In the genomic region with DNA sequence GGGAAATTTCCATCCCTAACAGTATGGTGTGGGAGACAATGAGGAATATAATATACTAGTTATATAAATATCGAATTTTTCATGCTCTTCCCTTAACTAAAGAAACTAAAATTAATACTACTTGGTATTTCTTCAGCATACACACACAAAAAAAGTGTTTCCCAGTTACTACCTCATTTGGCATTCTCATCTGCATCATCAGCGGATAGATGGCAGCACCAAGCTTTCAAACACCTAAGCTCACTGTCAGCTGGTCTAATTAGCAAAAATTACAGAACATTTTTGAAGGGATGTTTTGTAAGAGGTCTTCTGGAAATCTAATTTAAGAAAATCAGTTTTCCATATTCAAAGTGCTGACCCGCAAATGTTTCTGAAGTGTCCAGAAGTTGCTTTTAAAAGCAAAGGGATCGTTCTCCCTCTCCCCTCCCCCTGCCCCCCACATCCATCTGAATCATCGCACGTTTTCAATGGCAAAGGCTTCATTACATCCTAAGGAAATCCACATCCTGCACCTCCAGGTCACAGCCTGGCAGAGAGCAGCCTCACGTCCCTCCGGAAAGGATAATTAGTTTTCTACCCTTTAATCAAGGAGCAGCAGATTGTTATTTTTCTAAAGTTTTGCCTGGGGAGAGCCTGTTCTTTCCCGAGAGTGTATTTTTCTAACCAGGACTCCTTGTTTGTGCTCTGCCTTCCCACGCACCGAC, we compare ENCODE assay signal across 20 cellular contexts.
A peak's percentile ranks its signal among the peaks of the same experiment; 100 is the strongest.
DNase-seq lines count a peak whose midpoint lies in the region; ATAC-seq and TF ChIP-seq lines count a peak whose summit lies in the region.
"Had no signal": no experiment of that assay in that cellular context is flagged by ENCODE, and none has a peak within 500 bp of the region (broad histone marks: within the 10 kb centered on the region; RNA-seq: fewer than 3 reads in every experiment).

No MANE protein-coding gene starts in this region.

- intact Hi-C loops in dorsolateral prefrontal cortex (cut with DNase I), result loop anchor here in 1 of 2 donors (5.0 kb wide), 1 partner anchor 42 kb away; no protein-coding TSS in a partner anchor
- intact Hi-C loops in ovary (cut with DNase I), result no loop called here

- WGBS in ovary, 3 donors, result 12 to 21% (median 16%) methylated on average over 11 of the region's 11 CpGs

- DNase-seq in A172 (ENCODE audit: low spot score), result peak; percentile 33
- no peak for DNase-seq in dorsolateral prefrontal cortex
- peak; percentile 39 to 70 (median 54) for DNase-seq in ovary
- no peak for DNase-seq in NCI-H446 (lab: John Stamatoyannopoulos, UW)
- DNase-seq: activated CD4-positive, alpha-beta memory T cell treated with anti-CD3 and anti-CD28 coated beads for 36 hours; DMS53; GDM1; KBM-7; midbrain; MM.1S; NCI-H1417; tibial artery had no signal

- H3K27me3 ChIP-seq in HUES48 (ENCODE audit: control insufficient read depth, insufficient read depth, low read length) (no peaks in the 10 kb centered on the region), dorsolateral prefrontal cortex (no peaks in the 10 kb centered on the region), ovary (no peaks in the 10 kb centered on the region)
- H3K27me3 ChIP-seq: cardiac muscle cell, tibial artery had no signal

- H3K9me3 ChIP-seq in HUES48 (ENCODE audit: control insufficient read depth, insufficient read depth, low read length), result no peaks in the 10 kb centered on the region
- no peaks in the 10 kb centered on the region for H3K9me3 ChIP-seq in ovary
- H3K9me3 ChIP-seq: tibial artery had no signal

- TF ChIP-seq CTCF in dorsolateral prefrontal cortex (IDR thresholded peaks at IDR 0.05 in 54 of 56, conservative IDR thresholded peaks at IDR 0.05 in 2 of 56; ENCODE audit: low read depth in 1 of 56, partially characterized antibody in 56 of 56), result peak in 34 of 56 donors; percentile 5 to 44 (median 28)
- TF ChIP-seq CTCF in ovary (IDR thresholded peaks at IDR 0.05), result no peak

- no peak for TF ChIP-seq POLR2A in ovary (IDR thresholded peaks at IDR 0.05)

- H3K4me1 ChIP-seq in HUES48 (ENCODE audit: control insufficient read depth, insufficient read depth, low read length) (peaks cover 5% of the 10 kb centered on the region; the same call in 1 of the 2 replicates), ovary (ENCODE audit: insufficient read depth) (peaks cover 18% of the 10 kb centered on the region)
- H3K4me1 ChIP-seq: tibial artery had no signal

- TF ChIP-seq EP300 in ovary (IDR thresholded peaks at IDR 0.05), result no peak

- H3K9ac ChIP-seq in HUES48 (ENCODE audit: low read depth, low read length), result no peak overlapping the region

- ATAC-seq in HG02852 (IDR thresholded peaks at IDR 0.05; ENCODE audit: unreplicated experiment), result no peak
- ATAC-seq in HG03097 (IDR thresholded peaks at IDR 0.05; ENCODE audit: low FRiP score, unreplicated experiment), result no peak
- ATAC-seq: activated naive CD4-positive, alpha-beta T cell treated with anti-CD3 and anti-CD28 coated beads, Interleukin-2, amount 50 U/mL, for 72 hours; activated T-helper 17 cell treated with anti-CD3 and anti-CD28 coated beads, Interleukin-2, amount 50 U/mL, for 72 hours had no signal

- peak overlapping the region; percentile 27 for H3K27ac ChIP-seq in HUES48 (ENCODE audit: low read depth, low read length)
- peak overlapping the region in 19 of 59 donors; percentile 1 to 49 (median 21) for H3K27ac ChIP-seq in dorsolateral prefrontal cortex
- H3K27ac ChIP-seq in ovary, result peak overlapping the region; percentile 53 to 78
- H3K27ac ChIP-seq: cardiac muscle cell, SK-N-MC, tibial artery had no signal

- H3K4me3 ChIP-seq in HUES48 (ENCODE audit: low read depth, low read length), result no peak overlapping the region
- H3K4me3 ChIP-seq in dorsolateral prefrontal cortex, result peak overlapping the region in 23 of 59 donors; percentile 3 to 37 (median 12)
- no peak overlapping the region for H3K4me3 ChIP-seq in ovary
- H3K4me3 ChIP-seq: cardiac muscle cell, coronary artery, SK-N-MC, tibial artery had no signal

- H3K36me3 ChIP-seq in HUES48 (ENCODE audit: control insufficient read depth, insufficient read depth, low read length), result no peaks in the 10 kb centered on the region
- H3K36me3 ChIP-seq in ovary, result no peaks in the 10 kb centered on the region
- H3K36me3 ChIP-seq: cardiac muscle cell, tibial artery had no signal

Comparison
In these comparisons a context has a peak if more than half of its experiments do, and no peak if none do; other contexts are left out.
1. DNase-seq: peak in A172 (single experiment) and ovary (5 of 5); none in dorsolateral prefrontal cortex (0 of 10) and NCI-H446 (0 of 2).
2. CTCF ChIP-seq: peak in dorsolateral prefrontal cortex (34 of 56); none in ovary (0 of 3).